Comparison of ENCODE assay signal across 27 cellular contexts in genomic region chr14:65149116-65149515, GRCh38.
"Had no signal": no experiment of that assay in that cellular context is flagged by ENCODE, and none has a peak within 500 bp of the region (broad histone marks: within the 10 kb centered on the region; RNA-seq: fewer than 3 reads in every experiment).

No MANE protein-coding gene starts in this region.

- ATAC-seq: effector memory CD8-positive, alpha-beta T cell; esophagus mucosa; gastrocnemius medialis; heart right ventricle; left cardiac atrium; left lung; left ventricle myocardium superior; lower lobe of right lung had no signal

- H3K27me3 ChIP-seq: colonic mucosa had no signal

- H3K9me3 ChIP-seq: colonic mucosa, esophagus squamous epithelium, gastrocnemius medialis, heart right ventricle, left lung, lower lobe of right lung had no signal

- H3K4me3 Mint-ChIP-seq: dendritic cell treated with granulocyte-macrophage colony-stimulating factor and Interleukin-4, amounts not matched to agents 40 ng/mL and 50 ng/mL, for 4 days; effector memory CD8-positive, alpha-beta T cell; endodermal cell had no signal

- DNase-seq: cerebellar nuclear complex; colonic mucosa; cortex of kidney; effector CD8-positive, alpha-beta T cell; effector memory CD8-positive, alpha-beta T cell; endodermal cell; erythroblast; esophagus squamous epithelium; foreskin fibroblast; foreskin melanocyte; gastrocnemius medialis; glutamatergic neuron; head of caudate nucleus; heart right ventricle; hippocampal formation; left cardiac atrium; left lung; left ventricle myocardium superior; lower lobe of right lung; mesenchymal stem cell; midbrain had no signal

- H3K27ac ChIP-seq: colonic mucosa, epithelial cell of prostate, esophagus squamous epithelium, gastrocnemius medialis, heart right ventricle, left lung, lower lobe of right lung had no signal

- H3K9me3 Mint-ChIP-seq: dendritic cell treated with granulocyte-macrophage colony-stimulating factor and Interleukin-4, amounts not matched to agents 40 ng/mL and 50 ng/mL, for 4 days; effector memory CD8-positive, alpha-beta T cell; endodermal cell had no signal

- H3K27ac Mint-ChIP-seq: dendritic cell treated with granulocyte-macrophage colony-stimulating factor and Interleukin-4, amounts not matched to agents 40 ng/mL and 50 ng/mL, for 4 days; effector memory CD8-positive, alpha-beta T cell; endodermal cell had no signal

- FAIRE-seq: endometrium, islet of Langerhans, keratinocyte had no signal

- H3K4me1 ChIP-seq: colonic mucosa, esophagus squamous epithelium, gastrocnemius medialis, heart right ventricle, left lung, lower lobe of right lung had no signal

- H3K36me3 ChIP-seq: colonic mucosa, esophagus squamous epithelium, gastrocnemius medialis, heart right ventricle, left lung, lower lobe of right lung had no signal

- H3K4me3 ChIP-seq: colonic mucosa, esophagus squamous epithelium, gastrocnemius medialis, heart right ventricle, left lung, lower lobe of right lung had no signal
